Comparison of ENCODE assay signal across 8 cellular contexts in genomic region chr6:41602864-41603608, GRCh38. TPM values are rescaled to one million over a fixed set of nuclear protein-coding genes. Genes with fewer than 3 reads are reported as not detected.
A peak's percentile ranks its signal among the peaks of the same experiment; 100 is the strongest.
DNase-seq lines count a peak whose midpoint lies in the region; ATAC-seq and TF ChIP-seq lines count a peak whose summit lies in the region.

No MANE protein-coding gene starts in this region.

- peaks cover 4% of the 10 kb centered on the region for H3K4me1 Mint-ChIP-seq in activated naive CD4-positive, alpha-beta T cell treated with anti-CD3 and anti-CD28 coated beads for 36 hours (ENCODE audit: low read depth)

- H3K36me3 ChIP-seq in ovary, result no peaks in the 10 kb centered on the region
- H3K36me3 ChIP-seq in thoracic aorta, result peaks cover 10% of the 10 kb centered on the region

- H3K27me3 ChIP-seq in ovary (no peaks in the 10 kb centered on the region), thoracic aorta (replicated peaks; ENCODE audit: insufficient read depth) (no peaks in the 10 kb centered on the region)

- peak; percentile 43 to 80 (median 67) for TF ChIP-seq CTCF in ovary (IDR thresholded peaks at IDR 0.05)
- peak; percentile 81 for TF ChIP-seq CTCF in thoracic aorta (IDR thresholded peaks at IDR 0.05)

- TF ChIP-seq EP300 in ovary (IDR thresholded peaks at IDR 0.05), result no peak

- no peaks in the 10 kb centered on the region for H3K36me3 Mint-ChIP-seq in activated naive CD4-positive, alpha-beta T cell treated with anti-CD3 and anti-CD28 coated beads for 36 hours (ENCODE audit: low read depth)

- no peaks in the 10 kb centered on the region for H3K9me3 ChIP-seq in ovary
- H3K9me3 ChIP-seq in thoracic aorta, result no peaks in the 10 kb centered on the region

- H3K27me3 Mint-ChIP-seq in activated naive CD4-positive, alpha-beta T cell treated with anti-CD3 and anti-CD28 coated beads for 36 hours (ENCODE audit: low read depth), result no peaks in the 10 kb centered on the region

- in situ Hi-C loops in ACHN (cut with HindIII; ENCODE audit: low pct_ligation_motif_present, low pct_unique_long_range_greater_than_20kb, low sequenced_read_pairs), result no loop called here

- H3K4me3 Mint-ChIP-seq in activated naive CD4-positive, alpha-beta T cell treated with anti-CD3 and anti-CD28 coated beads for 36 hours, result no peak overlapping the region

- DNase-seq in ACHN (peak; percentile 78), NAMALWA (ENCODE audit: low spot score) (peak; percentile 93), SK-N-DZ (ENCODE audit: low spot score) (peak; percentile 83), Right ventricle myocardium superior (peak; percentile 81), ovary (peak; percentile 75 to 83 (median 83)), thoracic aorta (ENCODE audit: low spot score) (peak; percentile 35)
- peak; percentile 90 for DNase-seq in activated naive CD4-positive, alpha-beta T cell treated with anti-CD3 and anti-CD28 coated beads for 36 hours

- CTCF ChIA-PET in activated naive CD4-positive, alpha-beta T cell treated with anti-CD3 and anti-CD28 coated beads for 36 hours (lab: Charles Lee), result interaction anchor here (0.6 to 3.7 kb wide), 24 partner anchors 10 to 631 kb away, joined by 3 to 65 read pairs (median 4); no protein-coding TSS in a partner anchor

- WGBS in ovary, 3 donors, result 3 to 6% (median 4%) methylated on average over 20 of the region's 20 CpGs

- no peak overlapping the region for H3K27ac Mint-ChIP-seq in activated naive CD4-positive, alpha-beta T cell treated with anti-CD3 and anti-CD28 coated beads for 36 hours

- intact Hi-C loops in activated naive CD4-positive, alpha-beta T cell treated with anti-CD3 and anti-CD28 coated beads for 36 hours (cut with micrococcal nuclease), result loop anchor here (1.0 to 10.0 kb wide), 4 partner anchors 80 to 563 kb away; no protein-coding TSS in a partner anchor
- intact Hi-C loops in Right ventricle myocardium superior (cut with DNase I) (loop anchor here (2.0 to 10.0 kb wide), 2 partner anchors 80 to 172 kb away; partner anchors contain the start of gene FRS3), ovary (cut with DNase I) (loop anchor here (1.0 to 2.0 kb wide), 2 partner anchors 80 kb away; no protein-coding TSS in a partner anchor)

- H3K4me3 ChIP-seq in ovary, result no peak overlapping the region
- peak overlapping the region; percentile 6 for H3K4me3 ChIP-seq in thoracic aorta

- ATAC-seq in GM19035 (IDR thresholded peaks at IDR 0.05; ENCODE audit: unreplicated experiment) (peak; percentile 50), Right ventricle myocardium superior (ENCODE audit: poor library complexity) (peak; percentile 89), thoracic aorta (ENCODE audit: insufficient number of reproducible peaks, low FRiP score, low read depth) (peak; percentile 68)

- no peak for TF ChIP-seq POLR2A in ovary (IDR thresholded peaks at IDR 0.05)

- H3K4me1 ChIP-seq in ovary (ENCODE audit: insufficient read depth) (no peaks in the 10 kb centered on the region), thoracic aorta (ENCODE audit: control insufficient read depth in 1 of 2, low read depth in 2 of 2) (peaks cover 0 to 8% of the 10 kb centered on the region in 2 donors)

- no peaks in the 10 kb centered on the region for H3K9me3 Mint-ChIP-seq in activated naive CD4-positive, alpha-beta T cell treated with anti-CD3 and anti-CD28 coated beads for 36 hours

- H3K27ac ChIP-seq in ovary (no peak overlapping the region), thoracic aorta (no peak overlapping the region)

RNA-seq across cellular contexts. Expression of gene MDFI, which starts 35.2 kb away (rescaled TPM):
- 1.7 and 2.3 TPM in 2 replicates for polyA plus RNA-seq in SK-N-DZ (2014; cell fraction: cytosol; rRNA removed)
- 3.1 and 5.5 TPM in 2 replicates for polyA plus RNA-seq in SK-N-DZ (2014; cell fraction: nucleus; rRNA removed)
- total RNA-seq in activated naive CD4-positive, alpha-beta T cell treated with anti-CD3 and anti-CD28 coated beads for 36 hours, result not detected
- total RNA-seq in Right ventricle myocardium superior (1.1 TPM), ovary (10 to 100 TPM in 5 of 7 donors, 1 to 10 TPM in 2; 7.4 to 24.4 (median 20.4) TPM), thoracic aorta (10 to 100 TPM in 1 of 2 donors, 1 to 10 TPM in 1; 5.1 to 10.3 TPM)
- 10 to 100 TPM in 1 of 2 donors, 1 to 10 TPM in 1; 3.8 to 24.0 TPM for polyA plus RNA-seq in ovary

RNA-seq across cellular contexts. Expression of gene FOXP4, which starts 56.9 kb away (rescaled TPM):
- 5.3 and 8.4 TPM in 2 replicates for polyA plus RNA-seq in SK-N-DZ (2014; cell fraction: cytosol; rRNA removed)
- polyA plus RNA-seq in SK-N-DZ (2014; cell fraction: nucleus; rRNA removed), result 2.2 and 3.9 TPM in 2 replicates
- 10 to 100 TPM; 15.9 to 16.0 TPM for total RNA-seq in activated naive CD4-positive, alpha-beta T cell treated with anti-CD3 and anti-CD28 coated beads for 36 hours
- total RNA-seq in Right ventricle myocardium superior (14.4 TPM), ovary (10 to 100 TPM in 5 of 7 donors, 1 to 10 TPM in 2; 4.8 to 37.4 (median 22.3) TPM), thoracic aorta (10 to 100 TPM; 15.7 to 21.0 TPM)
- polyA plus RNA-seq in ovary, result 10 to 100 TPM in 1 of 2 donors, 1 to 10 TPM in 1; 2.3 to 13.3 TPM

Comparison
In these comparisons a context has a peak if more than half of its experiments do, and no peak if none do; other contexts are left out.
1. DNase-seq: peak in every context shown above with its lines; median percentile 93 in NAMALWA; 90 in activated naive CD4-positive, alpha-beta T cell treated with anti-CD3 and anti-CD28 coated beads for 36 hours; 83 in SK-N-DZ; 83 in ovary; 81 in Right ventricle myocardium superior; 78 in ACHN; 35 in thoracic aorta.